1 cellular context compared by ENCODE assay signal in the genomic region with DNA sequence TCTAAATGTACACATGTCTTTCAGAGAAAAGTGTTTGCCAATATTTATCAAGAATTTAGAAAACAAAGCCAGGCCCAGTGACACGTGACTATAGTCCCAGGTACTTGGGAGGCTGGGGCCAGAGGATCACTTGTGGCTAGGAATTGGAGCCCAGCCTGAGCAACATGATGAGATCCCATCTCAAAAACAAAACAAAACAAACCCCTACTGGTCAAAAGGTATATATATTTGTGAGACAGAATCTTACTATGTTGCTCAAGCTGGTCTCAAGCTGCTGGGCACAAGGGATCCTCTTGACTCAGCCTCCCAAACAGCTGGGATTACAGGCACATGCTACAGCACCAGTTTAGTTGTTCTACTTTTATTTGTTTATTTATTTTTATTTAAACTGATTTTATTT.
TF ChIP-seq lines count a peak whose summit lies in the region.

No MANE protein-coding gene starts in this region.

TF ChIP-seq in HepG2, 621 proteins besides CTCF, POLR2A, EP300 and RAD21 (continued from another document):
- TF ChIP-seq FOXO4 (CRISPR knock-in tag; conservative IDR thresholded peaks at IDR 0.05): no peak
